27 cellular contexts compared by ENCODE assay signal in the genomic region with DNA sequence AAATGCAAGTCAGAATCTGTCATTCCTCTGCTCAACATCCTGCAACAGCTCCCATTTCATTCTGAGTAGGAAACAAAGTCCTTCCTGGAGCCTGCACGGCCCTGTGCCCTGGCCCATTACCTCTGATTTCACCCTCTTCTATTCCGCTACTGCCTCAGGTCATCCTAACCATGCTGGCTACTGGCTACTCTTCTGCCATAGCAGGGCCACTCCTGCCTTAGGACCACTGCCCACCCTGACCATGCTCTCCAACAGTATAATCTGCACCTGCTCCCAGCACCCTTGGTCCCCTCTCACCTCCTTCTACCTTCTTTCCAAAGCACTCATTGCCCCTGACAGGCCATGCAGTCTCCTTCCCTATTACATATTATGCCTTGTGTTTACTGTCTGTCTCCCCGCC. TPM values are rescaled to one million over a fixed set of nuclear protein-coding genes. Genes with fewer than 3 reads are reported as not detected.
DNase-seq lines count a peak whose midpoint lies in the region; ATAC-seq, FAIRE-seq and TF ChIP-seq lines count a peak whose summit lies in the region.
"Had no signal": no experiment of that assay in that cellular context is flagged by ENCODE, and none has a peak within 500 bp of the region (broad histone marks: within the 10 kb centered on the region; RNA-seq: fewer than 3 reads in every experiment).

No MANE protein-coding gene starts in this region.

- intact Hi-C loops in activated CD4-positive, alpha-beta T cell treated with anti-CD3 and anti-CD28 coated beads, Interleukin-2, amount 10 ng/mL, durations not matched to agents 24 days and 14 days (cut with micrococcal nuclease): no loop called here
- intact Hi-C loops in GM12878 (cut with micrococcal nuclease; ENCODE audit: unreplicated experiment): no loop called here
- intact Hi-C loops in naive thymus-derived CD4-positive, alpha-beta T cell (cut with micrococcal nuclease): no loop called here

- no peak for FAIRE-seq in GM12878 (lab: Jason Lieb, UNC)

- no peak overlapping the region for H3K27ac ChIP-seq in GM12878 (ENCODE audit: control insufficient read depth, insufficient read depth)
- no peak overlapping the region for H3K27ac ChIP-seq in naive thymus-derived CD4-positive, alpha-beta T cell (ENCODE audit: low read depth, low read length)
- H3K27ac ChIP-seq: 22Rv1, HL-60, RWPE1 had no signal

- H3K4me3 ChIP-seq in GM12878: no peak overlapping the region
- H3K4me3 ChIP-seq in naive thymus-derived CD4-positive, alpha-beta T cell (ENCODE audit: low read length): no peak overlapping the region
- H3K4me3 ChIP-seq: GM23338, HAP-1 had no signal

- TF ChIP-seq CTCF in GM12878 (IDR thresholded peaks at IDR 0.05 in 2 of 3, conservative IDR thresholded peaks at IDR 0.05 in 1 of 3; ENCODE audit: control insufficient read depth in 2 of 3, extremely low read depth in 1 of 3, insufficient read depth in 1 of 3, low read depth in 3 of 3, low read length in 3 of 3): no peak

- H3K9ac ChIP-seq in GM12878 (ENCODE audit: control insufficient read depth, insufficient read depth, low read length): no peak overlapping the region

- no peaks in the 10 kb centered on the region for H3K4me1 ChIP-seq in GM12878 (ENCODE audit: control insufficient read depth, insufficient read depth, low read length)
- no peaks in the 10 kb centered on the region for H3K4me1 ChIP-seq in naive thymus-derived CD4-positive, alpha-beta T cell (ENCODE audit: control insufficient read depth in 2 of 2, insufficient read depth in 2 of 2, low read length in 2 of 2)
- H3K4me1 ChIP-seq: BE2C, HAP-1 had no signal

- TF ChIP-seq RAD21 in GM12878 (IDR thresholded peaks at IDR 0.05; ENCODE audit: insufficient read depth, low read depth, low read length): no peak

- no peak for TF ChIP-seq EP300 in GM12878 (IDR thresholded peaks at IDR 0.05; ENCODE audit: borderline replicate concordance in 1 of 2, control insufficient read depth in 1 of 2, low read depth in 2 of 2, low read length in 2 of 2)

- no peaks in the 10 kb centered on the region for H3K9me3 Mint-ChIP-seq in activated CD4-positive, alpha-beta T cell treated with anti-CD3 and anti-CD28 coated beads, Interleukin-2, amount 10 ng/mL, durations not matched to agents 24 days and 14 days
- H3K9me3 Mint-ChIP-seq in naive thymus-derived CD4-positive, alpha-beta T cell: no peaks in the 10 kb centered on the region
- peaks cover 5 to 7% of the 10 kb centered on the region in 2 donors for H3K9me3 Mint-ChIP-seq in stimulated activated naive B cell treated with anti-CD40 and anti-IgM and Interleukin-4, amounts not matched to agents 10 μg/mL and 1 μg/mL and 100 μg/mL, for 72 hours
- H3K9me3 Mint-ChIP-seq: GM23338, IgD-negative memory B cell had no signal

- in situ Hi-C loops in GM12878 (cut with MboI): no loop called here

- CTCF ChIA-PET in GM12878 (lab: Yijun Ruan, JAX): no interaction called here
- CTCF ChIA-PET in naive thymus-derived CD4-positive, alpha-beta T cell (lab: Charles Lee): no interaction called here

- peaks cover 2% of the 10 kb centered on the region for H3K79me2 ChIP-seq in GM12878 (ENCODE audit: control insufficient read depth, insufficient read depth, low read length)

- no peak overlapping the region for H2AFZ ChIP-seq in GM12878 (ENCODE audit: control insufficient read depth, low read depth, low read length)
- H2AFZ ChIP-seq: GM23338 had no signal

- BruUV-seq in GM12878 (replicated peaks; lab: Mats Ljungman, UMichigan): no TSS peak

- H3K4me3 Mint-ChIP-seq in activated CD4-positive, alpha-beta T cell treated with anti-CD3 and anti-CD28 coated beads, Interleukin-2, amount 10 ng/mL, durations not matched to agents 24 days and 14 days: no peak overlapping the region
- H3K4me3 Mint-ChIP-seq in naive thymus-derived CD4-positive, alpha-beta T cell: peak overlapping the region in 1 of 10 donors; percentile 1
- H3K4me3 Mint-ChIP-seq in stimulated activated naive B cell treated with anti-CD40 and anti-IgM and Interleukin-4, amounts not matched to agents 10 μg/mL and 1 μg/mL and 100 μg/mL, for 72 hours: no peak overlapping the region
- H3K4me3 Mint-ChIP-seq: CD14-positive monocyte, GM23338 had no signal

- H4K20me1 ChIP-seq in GM12878 (ENCODE audit: control insufficient read depth, insufficient read depth): no peaks in the 10 kb centered on the region

- TF ChIP-seq POLR2A in GM12878 (IDR thresholded peaks at IDR 0.05; ENCODE audit: low read depth, low read length): peak; percentile 53

- peaks cover 8 to 15% of the 10 kb centered on the region in 2 experiments for H3K36me3 ChIP-seq in GM12878 (ENCODE audit: control insufficient read depth in 2 of 2, insufficient read depth in 2 of 2, low read length in 1 of 2)
- peaks cover 0 to 37% (median 0%) of the 10 kb centered on the region in 3 experiments for H3K36me3 ChIP-seq in naive thymus-derived CD4-positive, alpha-beta T cell (ENCODE audit: control insufficient read depth in 2 of 3, insufficient read depth in 3 of 3, low read length in 3 of 3)

- RAD21 ChIA-PET in GM12878 (lab: Charles Lee; ENCODE audit: unreplicated experiment): no interaction called here

- POLR2A ChIA-PET in GM12878 (lab: Charles Lee): no interaction called here
- POLR2A ChIA-PET in naive thymus-derived CD4-positive, alpha-beta T cell (lab: Charles Lee): no interaction called here

- peaks cover 42% of the 10 kb centered on the region for H3K36me3 Mint-ChIP-seq in activated CD4-positive, alpha-beta T cell treated with anti-CD3 and anti-CD28 coated beads, Interleukin-2, amount 10 ng/mL, durations not matched to agents 24 days and 14 days (ENCODE audit: low read depth)
- peaks cover 5 to 30% (median 11%) of the 10 kb centered on the region in 5 donors for H3K36me3 Mint-ChIP-seq in naive thymus-derived CD4-positive, alpha-beta T cell
- peaks cover 41 to 50% of the 10 kb centered on the region in 2 donors for H3K36me3 Mint-ChIP-seq in stimulated activated naive B cell treated with anti-CD40 and anti-IgM and Interleukin-4, amounts not matched to agents 10 μg/mL and 1 μg/mL and 100 μg/mL, for 72 hours

- SMC1A ChIA-PET in GM12878 (lab: Charles Lee; ENCODE audit: uncharacterized antibody, unreplicated experiment): no interaction called here

- no peaks in the 10 kb centered on the region for H3K27me3 ChIP-seq in GM12878 (replicated peaks in 1 of 2; ENCODE audit: control insufficient read depth in 2 of 2, insufficient read depth in 2 of 2, low read length in 1 of 2)
- H3K27me3 ChIP-seq in naive thymus-derived CD4-positive, alpha-beta T cell (ENCODE audit: control insufficient read depth in 2 of 2, insufficient read depth in 2 of 2, low read length in 2 of 2): no peaks in the 10 kb centered on the region
- H3K27me3 ChIP-seq: BE2C had no signal

- H3K27ac Mint-ChIP-seq in activated CD4-positive, alpha-beta T cell treated with anti-CD3 and anti-CD28 coated beads, Interleukin-2, amount 10 ng/mL, durations not matched to agents 24 days and 14 days: peak overlapping the region; percentile 48
- H3K27ac Mint-ChIP-seq in naive thymus-derived CD4-positive, alpha-beta T cell: peak overlapping the region in 6 of 9 donors; percentile 2 to 80 (median 70)
- peak overlapping the region; percentile 82 for H3K27ac Mint-ChIP-seq in stimulated activated naive B cell treated with anti-CD40 and anti-IgM and Interleukin-4, amounts not matched to agents 10 μg/mL and 1 μg/mL and 100 μg/mL, for 72 hours
- H3K27ac Mint-ChIP-seq: GM23338 had no signal

- H3K27me3 Mint-ChIP-seq in activated CD4-positive, alpha-beta T cell treated with anti-CD3 and anti-CD28 coated beads, Interleukin-2, amount 10 ng/mL, durations not matched to agents 24 days and 14 days: no peaks in the 10 kb centered on the region
- H3K27me3 Mint-ChIP-seq in naive thymus-derived CD4-positive, alpha-beta T cell: no peaks in the 10 kb centered on the region
- no peaks in the 10 kb centered on the region for H3K27me3 Mint-ChIP-seq in stimulated activated naive B cell treated with anti-CD40 and anti-IgM and Interleukin-4, amounts not matched to agents 10 μg/mL and 1 μg/mL and 100 μg/mL, for 72 hours
- H3K27me3 Mint-ChIP-seq: IgD-negative memory B cell had no signal

- no peaks in the 10 kb centered on the region for H3K9me3 ChIP-seq in GM12878 (replicated peaks; ENCODE audit: control insufficient read depth, insufficient read depth, low read length)
- H3K9me3 ChIP-seq in naive thymus-derived CD4-positive, alpha-beta T cell (ENCODE audit: control insufficient read depth in 2 of 3, low read length in 3 of 3): no peaks in the 10 kb centered on the region
- H3K9me3 ChIP-seq: BE2C, HAP-1 had no signal

- DNase-seq in activated CD4-positive, alpha-beta T cell treated with anti-CD3 and anti-CD28 coated beads, Interleukin-2, amount 10 ng/mL, durations not matched to agents 24 days and 14 days: no peak
- no peak for DNase-seq in activated CD4-positive, alpha-beta T cell treated with anti-CD3 and anti-CD28 coated beads for 48 hours
- DNase-seq in GM12878 (ENCODE audit: low read depth, low spot score): no peak
- DNase-seq in naive thymus-derived CD4-positive, alpha-beta T cell: no peak
- DNase-seq in stimulated activated naive B cell treated with anti-CD40 and anti-IgM and Interleukin-4, amounts not matched to agents 10 μg/mL and 1 μg/mL and 100 μg/mL, for 72 hours: no peak
- DNase-seq in inferior parietal cortex (ENCODE audit: extremely low spot score): no peak
- DNase-seq in activated CD8-positive, alpha-beta memory T cell treated with anti-CD3 and anti-CD28 coated beads for 24 hours: no peak
- no peak for DNase-seq in hypothalamus (lab: John Stamatoyannopoulos, UW)
- DNase-seq: BE2C, DMS153, NCI-H1092, NCI-H1436, NCI-H187, NCI-H2081 treated with DMSO at 0.1 percent for 48 hours, NCI-H2171, NCI-H226, NCI-H510A, NCI-H69, SHP77 had no signal

- 96% methylated on average over 3 of the region's 3 CpGs for WGBS in GM12878 (ENCODE audit: insufficient coverage, insufficient replicate concordance, low lambda C conversion rate, missing lambda C conversion rate)

- H3K4me1 Mint-ChIP-seq in activated CD4-positive, alpha-beta T cell treated with anti-CD3 and anti-CD28 coated beads, Interleukin-2, amount 10 ng/mL, durations not matched to agents 24 days and 14 days: peaks cover 20% of the 10 kb centered on the region
- H3K4me1 Mint-ChIP-seq in naive thymus-derived CD4-positive, alpha-beta T cell: peaks cover 4 to 26% (median 16%) of the 10 kb centered on the region in 7 donors
- peaks cover 19 to 26% of the 10 kb centered on the region in 2 donors for H3K4me1 Mint-ChIP-seq in stimulated activated naive B cell treated with anti-CD40 and anti-IgM and Interleukin-4, amounts not matched to agents 10 μg/mL and 1 μg/mL and 100 μg/mL, for 72 hours
- H3K4me1 Mint-ChIP-seq: GM23338 had no signal

- H3K4me2 ChIP-seq in GM12878 (ENCODE audit: control insufficient read depth, insufficient read depth): no peak overlapping the region
- H3K4me2 ChIP-seq: GM23338 had no signal

- ATAC-seq in GM12878: no peak
- ATAC-seq in naive thymus-derived CD4-positive, alpha-beta T cell: no peak
- no peak for ATAC-seq in stimulated activated naive B cell treated with anti-CD40 and anti-IgM and Interleukin-4, amounts not matched to agents 10 μg/mL and 1 μg/mL and 100 μg/mL, for 72 hours (replicated peaks)
- ATAC-seq: GM23338, Panc1 had no signal

RNA-seq across cellular contexts. Expression of gene DPH7, which starts 8.2 kb away (rescaled TPM):
- 51.7 and 51.9 TPM in 2 replicates for total RNA-seq in activated CD4-positive, alpha-beta T cell treated with anti-CD3 and anti-CD28 coated beads, Interleukin-2, amount 10 ng/mL, durations not matched to agents 24 days and 14 days
- 59.6 and 64.6 TPM in 2 replicates for total RNA-seq in GM12878 (2013; cell fraction: nucleolus; rRNA removed)
- total RNA-seq in GM12878 (2014; rRNA removed) (27.6 and 29.5 TPM in 2 replicates), GM12878 (2014; rRNA removed; fragmentation: Illumina TruSeq; extraction: Trizol) (17.6 and 18.4 TPM in 2 replicates), GM12878 (2021) (30.0 and 33.8 TPM in 2 replicates)
- polyA plus RNA-seq in GM12878 (2011; ENCODE audit: low read depth): 26.0 TPM
- polyA plus RNA-seq in GM12878 (2011; rRNA removed) (19.8 and 26.7 TPM in 2 replicates), GM12878 (2014; fragmentation: Illumina TruSeq; extraction: Trizol) (16.3 and 24.2 TPM in 2 replicates), GM12878 (2014; fragmentation: Nextera tagmentation; extraction: Ambion mirVana) (10 to 100 TPM in 1 of 2 experiments, 1 to 10 TPM in 1; 8.7 to 11.8 TPM), GM12878 (2014; rRNA removed) (36.9 and 41.8 TPM in 2 replicates), GM12878 (2016; fragmentation: Nextera tagmentation; extraction: Ambion mirVana) (10 to 100 TPM; 36.3 to 40.0 TPM)
- 26.5 and 36.1 TPM in 2 replicates for polyA plus RNA-seq in GM12878 (2011; cell fraction: cytosol; rRNA removed)
- polyA plus RNA-seq in GM12878 (2011; cell fraction: nucleus; rRNA removed): 134 and 147 TPM in 2 replicates
- polyA plus RNA-seq in GM12878 (2012): 21.6 and 24.1 TPM in 2 replicates
- 14.3 and 16.7 TPM in 2 replicates for polyA minus RNA-seq in GM12878 (2011; rRNA and poly(A)+ RNA removed)
- 7.2 and 8.8 TPM in 2 replicates for polyA minus RNA-seq in GM12878 (2011; cell fraction: cytosol; rRNA and poly(A)+ RNA removed)
- 18.0 and 27.4 TPM in 2 replicates for polyA minus RNA-seq in GM12878 (2011; cell fraction: nucleus; rRNA and poly(A)+ RNA removed)
- 10 to 100 TPM; 43.4 to 77.5 (median 49.9) TPM for total RNA-seq in naive thymus-derived CD4-positive, alpha-beta T cell
- polyA plus RNA-seq in naive thymus-derived CD4-positive, alpha-beta T cell: 10 to 100 TPM; 29.7 to 45.3 TPM

RNA-seq across cellular contexts. Expression of gene MRPL41, which starts 18.9 kb away (rescaled TPM):
- 52.8 and 53.9 TPM in 2 replicates for total RNA-seq in activated CD4-positive, alpha-beta T cell treated with anti-CD3 and anti-CD28 coated beads, Interleukin-2, amount 10 ng/mL, durations not matched to agents 24 days and 14 days
- total RNA-seq in GM12878 (2013; cell fraction: nucleolus; rRNA removed): 3.4 and 4.0 TPM in 2 replicates
- 73.3 and 79.9 TPM in 2 replicates for total RNA-seq in GM12878 (2014; rRNA removed)
- 11.2 and 13.2 TPM in 2 replicates for total RNA-seq in GM12878 (2014; rRNA removed; fragmentation: Illumina TruSeq; extraction: Trizol)
- total RNA-seq in GM12878 (2021): 64.5 and 67.0 TPM in 2 replicates
- polyA plus RNA-seq in GM12878 (2011; ENCODE audit: low read depth): 7.6 TPM
- 5.8 and 12.4 TPM in 2 replicates for polyA plus RNA-seq in GM12878 (2011; rRNA removed)
- 24.9 and 62.7 TPM in 2 replicates for polyA plus RNA-seq in GM12878 (2011; cell fraction: cytosol; rRNA removed)
- polyA plus RNA-seq in GM12878 (2011; cell fraction: nucleus; rRNA removed): 24.5 and 31.7 TPM in 2 replicates
- polyA plus RNA-seq in GM12878 (2012): 30.4 and 37.9 TPM in 2 replicates
- polyA plus RNA-seq in GM12878 (2014; fragmentation: Illumina TruSeq; extraction: Trizol): 0.14 and 3.5 TPM in 2 replicates
- 1 to 10 TPM; 1.3 to 3.3 TPM for polyA plus RNA-seq in GM12878 (2014; fragmentation: Nextera tagmentation; extraction: Ambion mirVana)
- 77.5 and 102 TPM in 2 replicates for polyA plus RNA-seq in GM12878 (2014; rRNA removed)
- polyA plus RNA-seq in GM12878 (2016; fragmentation: Nextera tagmentation; extraction: Ambion mirVana): 100 to 1,000 TPM; 113 to 116 TPM
- polyA minus RNA-seq in GM12878 (2011; rRNA and poly(A)+ RNA removed): 2.2 and 7.0 TPM in 2 replicates
- polyA minus RNA-seq in GM12878 (2011; cell fraction: cytosol; rRNA and poly(A)+ RNA removed): 8.5 and 8.6 TPM in 2 replicates
- 3.0 and 5.0 TPM in 2 replicates for polyA minus RNA-seq in GM12878 (2011; cell fraction: nucleus; rRNA and poly(A)+ RNA removed)
- 100 to 1,000 TPM in 1 of 5 experiments, 10 to 100 TPM in 4; 41.1 to 102 (median 53.9) TPM for total RNA-seq in naive thymus-derived CD4-positive, alpha-beta T cell
- 10 to 100 TPM; 36.3 to 41.1 TPM for polyA plus RNA-seq in naive thymus-derived CD4-positive, alpha-beta T cell

RNA-seq across cellular contexts. Expression of gene ZMYND19, which starts 19.7 kb away (rescaled TPM):
- total RNA-seq in activated CD4-positive, alpha-beta T cell treated with anti-CD3 and anti-CD28 coated beads, Interleukin-2, amount 10 ng/mL, durations not matched to agents 24 days and 14 days: 86.4 and 92.4 TPM in 2 replicates
- 20.6 and 23.2 TPM in 2 replicates for total RNA-seq in GM12878 (2013; cell fraction: nucleolus; rRNA removed)
- total RNA-seq in GM12878 (2014; rRNA removed): 38.6 and 43.8 TPM in 2 replicates
- total RNA-seq in GM12878 (2014; rRNA removed; fragmentation: Illumina TruSeq; extraction: Trizol): 22.6 and 25.7 TPM in 2 replicates
- 50.6 and 54.8 TPM in 2 replicates for total RNA-seq in GM12878 (2021)
- 8.7 TPM for polyA plus RNA-seq in GM12878 (2011; ENCODE audit: low read depth)
- polyA plus RNA-seq in GM12878 (2011; rRNA removed): 15.6 and 20.4 TPM in 2 replicates
- polyA plus RNA-seq in GM12878 (2011; cell fraction: cytosol; rRNA removed): 21.9 and 29.7 TPM in 2 replicates
- polyA plus RNA-seq in GM12878 (2011; cell fraction: nucleus; rRNA removed): 89.6 and 118 TPM in 2 replicates
- polyA plus RNA-seq in GM12878 (2012): 18.7 and 20.9 TPM in 2 replicates
- polyA plus RNA-seq in GM12878 (2014; fragmentation: Illumina TruSeq; extraction: Trizol): 6.2 and 19.7 TPM in 2 replicates
- 1 to 10 TPM in 1 of 2 experiments, under 1 TPM in 1; 0.84 to 2.6 TPM for polyA plus RNA-seq in GM12878 (2014; fragmentation: Nextera tagmentation; extraction: Ambion mirVana)
- 51.2 and 53.0 TPM in 2 replicates for polyA plus RNA-seq in GM12878 (2014; rRNA removed)
- 1 to 10 TPM; 3.2 to 7.1 TPM for polyA plus RNA-seq in GM12878 (2016; fragmentation: Nextera tagmentation; extraction: Ambion mirVana)
- polyA minus RNA-seq in GM12878 (2011; rRNA and poly(A)+ RNA removed): 6.7 and 12.6 TPM in 2 replicates
- polyA minus RNA-seq in GM12878 (2011; cell fraction: cytosol; rRNA and poly(A)+ RNA removed): 6.0 and 10.9 TPM in 2 replicates
- polyA minus RNA-seq in GM12878 (2011; cell fraction: nucleus; rRNA and poly(A)+ RNA removed): 13.7 and 21.2 TPM in 2 replicates
- total RNA-seq in naive thymus-derived CD4-positive, alpha-beta T cell: 10 to 100 TPM; 13.3 to 32.4 (median 26.6) TPM
- 1 to 10 TPM; 4.5 to 9.8 TPM for polyA plus RNA-seq in naive thymus-derived CD4-positive, alpha-beta T cell

RNA-seq across cellular contexts. Expression of gene PNPLA7, which starts 20.4 kb away (rescaled TPM):
- 1.2 and 1.7 TPM in 2 replicates for total RNA-seq in activated CD4-positive, alpha-beta T cell treated with anti-CD3 and anti-CD28 coated beads, Interleukin-2, amount 10 ng/mL, durations not matched to agents 24 days and 14 days
- total RNA-seq in GM12878 (2013; cell fraction: nucleolus; rRNA removed): 2.6 and 3.4 TPM in 2 replicates
- total RNA-seq in GM12878 (2014; rRNA removed) (0.22 and 0.85 TPM in 2 replicates), GM12878 (2014; rRNA removed; fragmentation: Illumina TruSeq; extraction: Trizol) (0.09 and 0.14 TPM in 2 replicates), GM12878 (2021) (0.43 and 0.85 TPM in 2 replicates)
- polyA plus RNA-seq in GM12878 (2011; ENCODE audit: low read depth): 0.67 TPM
- polyA plus RNA-seq in GM12878 (2011; rRNA removed) (0.07 and 0.19 TPM in 2 replicates), GM12878 (2014; fragmentation: Illumina TruSeq; extraction: Trizol) (0.32 and 0.41 TPM in 2 replicates), GM12878 (2014; fragmentation: Nextera tagmentation; extraction: Ambion mirVana) (under 1 TPM in 1 of 2 experiments, not detected in 1; 0.04 TPM), GM12878 (2014; rRNA removed) (0.32 and 1.0 TPM in 2 replicates), GM12878 (2016; fragmentation: Nextera tagmentation; extraction: Ambion mirVana) (under 1 TPM; 0.11 to 0.13 TPM)
- polyA plus RNA-seq in GM12878 (2011; cell fraction: cytosol; rRNA removed): 0.10 and 0.18 TPM in 2 replicates
- polyA plus RNA-seq in GM12878 (2011; cell fraction: nucleus; rRNA removed): 1.9 and 2.0 TPM in 2 replicates
- 1.2 and 1.5 TPM in 2 replicates for polyA plus RNA-seq in GM12878 (2012)
- polyA minus RNA-seq in GM12878 (2011; rRNA and poly(A)+ RNA removed): 0.10 and 0.15 TPM in 2 replicates
- 0.21 TPM in 1 of 2 replicates, not detected in the other for polyA minus RNA-seq in GM12878 (2011; cell fraction: cytosol; rRNA and poly(A)+ RNA removed)
- polyA minus RNA-seq in GM12878 (2011; cell fraction: nucleus; rRNA and poly(A)+ RNA removed): 0.24 and 1.1 TPM in 2 replicates
- total RNA-seq in naive thymus-derived CD4-positive, alpha-beta T cell: 10 to 100 TPM in 3 of 5 experiments, 1 to 10 TPM in 2; 4.9 to 28.9 (median 16.2) TPM
- 1 to 10 TPM; 2.7 TPM for polyA plus RNA-seq in naive thymus-derived CD4-positive, alpha-beta T cell

RNA-seq across cellular contexts. Expression of gene ARRDC1, which starts 34.9 kb away (rescaled TPM):
- 63.7 and 68.4 TPM in 2 replicates for total RNA-seq in activated CD4-positive, alpha-beta T cell treated with anti-CD3 and anti-CD28 coated beads, Interleukin-2, amount 10 ng/mL, durations not matched to agents 24 days and 14 days
- total RNA-seq in GM12878 (2013; cell fraction: nucleolus; rRNA removed): 50.1 and 58.2 TPM in 2 replicates
- 24.6 and 25.2 TPM in 2 replicates for total RNA-seq in GM12878 (2014; rRNA removed)
- 5.8 and 6.2 TPM in 2 replicates for total RNA-seq in GM12878 (2014; rRNA removed; fragmentation: Illumina TruSeq; extraction: Trizol)
- total RNA-seq in GM12878 (2021): 21.0 and 23.1 TPM in 2 replicates
- polyA plus RNA-seq in GM12878 (2011; ENCODE audit: low read depth): 16.1 TPM
- 10.2 and 21.8 TPM in 2 replicates for polyA plus RNA-seq in GM12878 (2011; rRNA removed)
- polyA plus RNA-seq in GM12878 (2011; cell fraction: cytosol; rRNA removed): 22.0 and 37.0 TPM in 2 replicates
- polyA plus RNA-seq in GM12878 (2011; cell fraction: nucleus; rRNA removed): 149 and 164 TPM in 2 replicates
- 24.1 and 26.4 TPM in 2 replicates for polyA plus RNA-seq in GM12878 (2012)
- polyA plus RNA-seq in GM12878 (2014; fragmentation: Illumina TruSeq; extraction: Trizol): 1.4 and 9.3 TPM in 2 replicates
- polyA plus RNA-seq in GM12878 (2014; fragmentation: Nextera tagmentation; extraction: Ambion mirVana): under 1 TPM; 0.23 to 0.97 TPM
- polyA plus RNA-seq in GM12878 (2014; rRNA removed): 30.3 and 34.4 TPM in 2 replicates
- 10 to 100 TPM; 20.8 to 23.0 TPM for polyA plus RNA-seq in GM12878 (2016; fragmentation: Nextera tagmentation; extraction: Ambion mirVana)
- 14.1 and 25.7 TPM in 2 replicates for polyA minus RNA-seq in GM12878 (2011; rRNA and poly(A)+ RNA removed)
- polyA minus RNA-seq in GM12878 (2011; cell fraction: cytosol; rRNA and poly(A)+ RNA removed): 8.4 and 10.0 TPM in 2 replicates
- polyA minus RNA-seq in GM12878 (2011; cell fraction: nucleus; rRNA and poly(A)+ RNA removed): 23.7 and 44.2 TPM in 2 replicates
- total RNA-seq in naive thymus-derived CD4-positive, alpha-beta T cell: 100 to 1,000 TPM in 1 of 5 experiments, 10 to 100 TPM in 4; 53.7 to 126 (median 82.6) TPM
- 10 to 100 TPM; 35.2 to 56.3 TPM for polyA plus RNA-seq in naive thymus-derived CD4-positive, alpha-beta T cell
